ENCODE assay signal across 1 cellular context in the genomic region with DNA sequence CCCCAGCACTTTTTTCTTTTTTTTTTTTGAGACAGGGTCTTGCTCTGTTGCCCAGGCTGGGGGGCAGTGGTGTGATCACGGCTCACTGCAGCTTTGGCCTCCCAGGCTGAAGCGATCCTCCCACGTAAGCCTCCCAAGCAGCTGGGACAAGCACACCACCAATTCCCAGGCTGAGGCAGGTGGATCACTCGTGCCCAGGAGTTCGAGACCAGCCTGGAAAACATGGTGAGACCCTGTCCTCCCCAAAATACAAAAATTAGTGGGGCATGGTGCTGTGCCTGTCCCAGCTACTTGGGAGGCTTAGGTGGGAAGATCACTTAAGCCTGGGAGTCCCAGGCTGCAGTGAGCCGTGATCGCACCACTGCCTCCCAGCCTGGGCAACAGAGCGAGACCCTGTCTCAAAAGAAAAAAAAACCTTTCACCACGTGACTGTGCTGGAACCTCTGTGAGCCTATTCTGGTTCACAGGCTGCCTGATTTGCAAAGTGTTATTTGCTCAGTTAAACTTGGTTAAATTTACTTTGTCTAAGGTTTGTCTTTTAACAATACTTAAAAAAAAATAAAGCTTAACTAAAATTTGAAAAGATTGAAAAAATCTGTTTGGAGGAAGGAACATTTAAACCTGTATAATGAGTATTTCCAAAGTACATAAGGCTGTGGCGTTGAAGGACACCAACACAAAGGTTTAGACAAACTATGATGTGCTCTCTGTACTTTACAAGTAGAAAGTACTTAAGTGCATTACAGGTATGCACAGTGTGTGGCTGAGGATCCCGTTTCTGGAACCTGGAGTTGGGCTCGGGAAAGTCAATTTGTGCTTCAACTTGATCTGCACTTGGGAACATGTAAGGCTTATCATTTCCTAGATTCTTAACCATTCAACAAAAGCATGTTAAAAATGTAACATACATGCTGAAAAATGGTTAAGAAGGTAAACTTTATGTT.
TF ChIP-seq lines count a peak whose summit lies in the region.

No MANE protein-coding gene starts in this region.

TF ChIP-seq in GM12878, 131 proteins besides CTCF, POLR2A, EP300 and RAD21 (continued from another document):
- TF ChIP-seq, protein P1, sequence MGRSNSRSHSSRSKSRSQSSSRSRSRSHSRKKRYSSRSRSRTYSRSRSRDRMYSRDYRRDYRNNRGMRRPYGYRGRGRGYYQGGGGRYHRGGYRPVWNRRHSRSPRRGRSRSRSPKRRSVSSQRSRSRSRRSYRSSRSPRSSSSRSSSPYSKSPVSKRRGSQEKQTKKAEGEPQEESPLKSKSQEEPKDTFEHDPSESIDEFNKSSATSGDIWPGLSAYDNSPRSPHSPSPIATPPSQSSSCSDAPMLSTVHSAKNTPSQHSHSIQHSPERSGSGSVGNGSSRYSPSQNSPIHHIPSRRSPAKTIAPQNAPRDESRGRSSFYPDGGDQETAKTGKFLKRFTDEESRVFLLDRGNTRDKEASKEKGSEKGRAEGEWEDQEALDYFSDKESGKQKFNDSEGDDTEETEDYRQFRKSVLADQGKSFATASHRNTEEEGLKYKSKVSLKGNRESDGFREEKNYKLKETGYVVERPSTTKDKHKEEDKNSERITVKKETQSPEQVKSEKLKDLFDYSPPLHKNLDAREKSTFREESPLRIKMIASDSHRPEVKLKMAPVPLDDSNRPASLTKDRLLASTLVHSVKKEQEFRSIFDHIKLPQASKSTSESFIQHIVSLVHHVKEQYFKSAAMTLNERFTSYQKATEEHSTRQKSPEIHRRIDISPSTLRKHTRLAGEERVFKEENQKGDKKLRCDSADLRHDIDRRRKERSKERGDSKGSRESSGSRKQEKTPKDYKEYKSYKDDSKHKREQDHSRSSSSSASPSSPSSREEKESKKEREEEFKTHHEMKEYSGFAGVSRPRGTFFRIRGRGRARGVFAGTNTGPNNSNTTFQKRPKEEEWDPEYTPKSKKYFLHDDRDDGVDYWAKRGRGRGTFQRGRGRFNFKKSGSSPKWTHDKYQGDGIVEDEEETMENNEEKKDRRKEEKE (IDR thresholded peaks at IDR 0.05): no peak
- no peak for TF ChIP-seq MTA2 (IDR thresholded peaks at IDR 0.05; ENCODE audit: low read depth)
- peak; percentile 65; the same call in 1 of the 2 replicates for TF ChIP-seq RAD51 (IDR thresholded peaks at IDR 0.05)
- no peak for TF ChIP-seq ZNF217 (IDR thresholded peaks at IDR 0.05)
- TF ChIP-seq ZBED1 (IDR thresholded peaks at IDR 0.05; ENCODE audit: borderline replicate concordance): no peak
- TF ChIP-seq ETV6 (conservative IDR thresholded peaks at IDR 0.05 in 1 of 2, IDR thresholded peaks at IDR 0.05 in 1 of 2; ENCODE audit: borderline replicate concordance in 1 of 2, low read depth in 1 of 2): no peak
- TF ChIP-seq YY1 (IDR thresholded peaks at IDR 0.05; ENCODE audit: low read depth, low read length): no peak
- no peak for TF ChIP-seq CHD4 (IDR thresholded peaks at IDR 0.05)
- no peak for TF ChIP-seq ZNF384 (IDR thresholded peaks at IDR 0.05; ENCODE audit: borderline replicate concordance, low read depth, low read length)
- no peak for TF ChIP-seq STAT3 (IDR thresholded peaks at IDR 0.05; ENCODE audit: low read depth, low read length)
- no peak for TF ChIP-seq ASH2L (IDR thresholded peaks at IDR 0.05; ENCODE audit: borderline replicate concordance, low read depth)
- TF ChIP-seq PAX5 (IDR thresholded peaks at IDR 0.05; ENCODE audit: borderline replicate concordance, low read depth, low read length): peak; percentile 75; the same call in 1 of the 2 replicates
- TF ChIP-seq NFXL1 (IDR thresholded peaks at IDR 0.05; ENCODE audit: borderline replicate concordance): no peak
- TF ChIP-seq WRNIP1 (IDR thresholded peaks at IDR 0.05; ENCODE audit: borderline replicate concordance, low read depth, low read length): no peak
